ENCODE assay signal across 10 cellular contexts in genomic region chr15:62124176-62124952, GRCh38. TPM values are rescaled to one million over a fixed set of nuclear protein-coding genes. Genes with fewer than 3 reads are reported as not detected.
DNase-seq lines count a peak whose midpoint lies in the region; ATAC-seq and TF ChIP-seq lines count a peak whose summit lies in the region.
"Had no signal": no experiment of that assay in that cellular context is flagged by ENCODE, and none has a peak within 500 bp of the region (broad histone marks: within the 10 kb centered on the region; RNA-seq: fewer than 3 reads in every experiment).

No MANE protein-coding gene starts in this region.

- intact Hi-C loops in mucosa of descending colon (cut with DNase I, micrococcal nuclease): no loop called here
- intact Hi-C loops in head of caudate nucleus (cut with DNase I): no loop called here

- H3K4me1 Mint-ChIP-seq in progenitor cell of endocrine pancreas (ENCODE audit: low read depth): peaks cover 17% of the 10 kb centered on the region

- peak; percentile 60 for ATAC-seq in mucosa of descending colon

- no peak overlapping the region for H3K27ac Mint-ChIP-seq in progenitor cell of endocrine pancreas

- H3K4me3 Mint-ChIP-seq in progenitor cell of endocrine pancreas (ENCODE audit: low read depth): no peak overlapping the region

- H3K27me3 Mint-ChIP-seq in progenitor cell of endocrine pancreas: no peaks in the 10 kb centered on the region

- H3K4me1 ChIP-seq in mucosa of descending colon (ENCODE audit: low read depth): peaks cover 37% of the 10 kb centered on the region
- H3K4me1 ChIP-seq: parathyroid adenoma had no signal

- DNase-seq in COR-L47 (lab: John Stamatoyannopoulos, UW) (peak; percentile 31), NCI-H146 treated with DMSO at 0.1 percent for 48 hours (lab: John Stamatoyannopoulos, UW; ENCODE audit: unreplicated experiment) (peak; percentile 76), amniotic epithelial cell (ENCODE audit: low read depth) (peak; percentile 14), mucosa of descending colon (no peak), head of caudate nucleus (no peak), DMS 273 (lab: John Stamatoyannopoulos, UW; ENCODE audit: unreplicated experiment) (no peak), progenitor cell of endocrine pancreas (ENCODE audit: low spot score, unreplicated experiment) (no peak)
- no peak for DNase-seq in stimulated activated CD4-positive, alpha-beta T cell treated with anti-CD3 and anti-CD28 coated beads, Interleukin-4, amount 100 ng/mL, for 4 hours
- DNase-seq: Right ventricle myocardium superior had no signal

- no peaks in the 10 kb centered on the region for H3K36me3 ChIP-seq in mucosa of descending colon (ENCODE audit: low read depth)

- no peak overlapping the region for H3K4me3 ChIP-seq in mucosa of descending colon

- H3K36me3 Mint-ChIP-seq in progenitor cell of endocrine pancreas (ENCODE audit: insufficient read depth): no peaks in the 10 kb centered on the region

- H3K9me3 ChIP-seq in mucosa of descending colon: no peaks in the 10 kb centered on the region

- TF ChIP-seq CTCF in mucosa of descending colon (IDR thresholded peaks at IDR 0.05) (no peak), progenitor cell of endocrine pancreas (IDR thresholded peaks at IDR 0.05; ENCODE audit: unreplicated experiment) (no peak)

- peaks cover 10% of the 10 kb centered on the region for H3K9me3 Mint-ChIP-seq in progenitor cell of endocrine pancreas (ENCODE audit: low read depth)

RNA-seq across cellular contexts. Expression of gene C2CD4B, which starts 40.7 kb away (rescaled TPM):
- 1 to 10 TPM; 1.5 to 3.7 (median 3.2) TPM for total RNA-seq in mucosa of descending colon
- 0.53 and 0.69 TPM in 2 replicates for total RNA-seq in progenitor cell of endocrine pancreas

RNA-seq across cellular contexts. Expression of gene C2CD4A, which starts 57.6 kb away (rescaled TPM):
- 1 to 10 TPM in 1 of 3 donors, under 1 TPM in 2; 0.28 to 1.9 (median 0.29) TPM for total RNA-seq in mucosa of descending colon
- total RNA-seq in progenitor cell of endocrine pancreas: 0.17 and 0.20 TPM in 2 replicates
- total RNA-seq: Right ventricle myocardium superior had no signal

Comparison
In these comparisons a context has a peak if more than half of its experiments do, and no peak if none do; other contexts are left out.
1. DNase-seq: peak in COR-L47 (single experiment), NCI-H146 treated with DMSO at 0.1 percent for 48 hours (single experiment) and amniotic epithelial cell (single experiment); none in mucosa of descending colon (0 of 3), stimulated activated CD4-positive, alpha-beta T cell treated with anti-CD3 and anti-CD28 coated beads, Interleukin-4, amount 100 ng/mL, for 4 hours (0 of 2), head of caudate nucleus (0 of 42), DMS 273 (single experiment) and progenitor cell of endocrine pancreas (single experiment).